Comparison of ENCODE assay signal across 8 cellular contexts in genomic region chr12:132414634-132415340, GRCh38.
A peak's percentile ranks its signal among the peaks of the same experiment; 100 is the strongest.
DNase-seq lines count a peak whose midpoint lies in the region; ATAC-seq, FAIRE-seq and TF ChIP-seq lines count a peak whose summit lies in the region.

No MANE protein-coding gene starts in this region.

- H3K27ac ChIP-seq in RWPE1 = no peak overlapping the region; the same call in 1 of the 2 replicates
- H3K27ac ChIP-seq in pancreas = no peak overlapping the region
- no peak overlapping the region for H3K27ac ChIP-seq in tibial artery

- H3K36me3 ChIP-seq in pancreas = no peaks in the 10 kb centered on the region
- no peaks in the 10 kb centered on the region for H3K36me3 ChIP-seq in tibial artery

- WGBS in pancreas, 2 donors = 7 to 11% methylated on average over 20 to 30 of the region's 30 CpGs

- no peaks in the 10 kb centered on the region for H3K9me3 ChIP-seq in pancreas
- no peaks in the 10 kb centered on the region for H3K9me3 ChIP-seq in tibial artery

- DNase-seq in DMS153 (lab: John Stamatoyannopoulos, UW) (peak; percentile 63), RWPE1 (ENCODE audit: low spot score) (peak; percentile 83), foreskin melanocyte (peak; percentile 46), pancreas (peak; percentile 85 to 96 (median 92)), tibial artery (peak; percentile 61 to 78)
- DNase-seq in activated T-helper 2 cell treated with anti-CD3 and anti-CD28 coated beads, Interferon-gamma antibody, Interleukin-2, Interleukin-4, amounts not matched to agents 10 μg/mL and 5 μg/mL and 100 μg/mL, durations not matched to agents 14 hours and 24 hours and 36 hours (ENCODE audit: low spot score) = peak; percentile 66

- no peaks in the 10 kb centered on the region for H3K27me3 ChIP-seq in pancreas
- H3K27me3 ChIP-seq in tibial artery = peaks cover 0 to 70% of the 10 kb centered on the region in 2 donors

- intact Hi-C loops in activated T-helper 2 cell treated with anti-CD3 and anti-CD28 coated beads, Interferon-gamma antibody, Interleukin-2, Interleukin-4, amounts not matched to agents 10 μg/mL and 5 μg/mL and 100 μg/mL, durations not matched to agents 14 hours and 24 hours and 36 hours (cut with micrococcal nuclease) = loop anchor here (1.0 to 2.0 kb wide), 4 partner anchors 109 to 260 kb away; no protein-coding TSS in a partner anchor
- intact Hi-C loops in pancreas (cut with DNase I) = loop anchor here in 2 of 3 donors (2.0 to 10.0 kb wide), 4 partner anchors 108 to 260 kb away; partner anchors contain the start of gene LRCOL1 (in 1 of the 2)
- intact Hi-C loops in tibial artery (cut with DNase I; ENCODE audit: low total_unique reads) = loop anchor here (5.0 kb wide), 3 partner anchors 108 to 262 kb away; partner anchors contain the start of gene LRCOL1

- H3K4me1 ChIP-seq in pancreas (peaks cover 0 to 7% (median 0%) of the 10 kb centered on the region in 3 donors), tibial artery (peaks cover 0 to 11% (median 2%) of the 10 kb centered on the region in 4 donors)

- POLR2A ChIA-PET in RWPE1 (lab: Yijun Ruan, JAX; ENCODE audit: low non-redundant PET) = no interaction called here

- H3K4me3 Mint-ChIP-seq in activated T-helper 2 cell treated with anti-CD3 and anti-CD28 coated beads, Interferon-gamma antibody, Interleukin-2, Interleukin-4, amounts not matched to agents 10 μg/mL and 5 μg/mL and 100 μg/mL, durations not matched to agents 14 hours and 24 hours and 36 hours (ENCODE audit: low read depth) = no peak overlapping the region

- ATAC-seq in GM21529 (IDR thresholded peaks at IDR 0.05; ENCODE audit: unreplicated experiment) = peak; percentile 93
- ATAC-seq in pancreas = peak; percentile 96 to 99 (median 98)

- H3K4me3 ChIP-seq in pancreas (no peak overlapping the region), tibial artery (no peak overlapping the region)

- H3K27ac Mint-ChIP-seq in activated T-helper 2 cell treated with anti-CD3 and anti-CD28 coated beads, Interferon-gamma antibody, Interleukin-2, Interleukin-4, amounts not matched to agents 10 μg/mL and 5 μg/mL and 100 μg/mL, durations not matched to agents 14 hours and 24 hours and 36 hours = no peak overlapping the region

- no peak for FAIRE-seq in pancreas (lab: Jason Lieb, UNC)

- H3K9me3 Mint-ChIP-seq in activated T-helper 2 cell treated with anti-CD3 and anti-CD28 coated beads, Interferon-gamma antibody, Interleukin-2, Interleukin-4, amounts not matched to agents 10 μg/mL and 5 μg/mL and 100 μg/mL, durations not matched to agents 14 hours and 24 hours and 36 hours = no peaks in the 10 kb centered on the region

- H3K36me3 Mint-ChIP-seq in activated T-helper 2 cell treated with anti-CD3 and anti-CD28 coated beads, Interferon-gamma antibody, Interleukin-2, Interleukin-4, amounts not matched to agents 10 μg/mL and 5 μg/mL and 100 μg/mL, durations not matched to agents 14 hours and 24 hours and 36 hours (ENCODE audit: low read depth) = no peaks in the 10 kb centered on the region

- H3K4me1 Mint-ChIP-seq in activated T-helper 2 cell treated with anti-CD3 and anti-CD28 coated beads, Interferon-gamma antibody, Interleukin-2, Interleukin-4, amounts not matched to agents 10 μg/mL and 5 μg/mL and 100 μg/mL, durations not matched to agents 14 hours and 24 hours and 36 hours (ENCODE audit: low read depth) = no peaks in the 10 kb centered on the region

- peaks cover 3% of the 10 kb centered on the region for H3K27me3 Mint-ChIP-seq in activated T-helper 2 cell treated with anti-CD3 and anti-CD28 coated beads, Interferon-gamma antibody, Interleukin-2, Interleukin-4, amounts not matched to agents 10 μg/mL and 5 μg/mL and 100 μg/mL, durations not matched to agents 14 hours and 24 hours and 36 hours (ENCODE audit: low read depth)

- TF ChIP-seq CTCF in LNCAP (IDR thresholded peaks at IDR 0.05) = peak; percentile 86
- peak; percentile 87 for TF ChIP-seq CTCF in RWPE1 (conservative IDR thresholded peaks at IDR 0.05; ENCODE audit: low read depth)
- peak; percentile 88 to 96 (median 94) for TF ChIP-seq CTCF in pancreas (IDR thresholded peaks at IDR 0.05)
- peak; percentile 77 to 85 for TF ChIP-seq CTCF in tibial artery (IDR thresholded peaks at IDR 0.05)

- CTCF ChIA-PET in RWPE1 (lab: Yijun Ruan, JAX) = interaction anchor here (0.6 to 2.8 kb wide), 34 partner anchors 10 to 268 kb away, joined by 3 to 40 read pairs (median 4); no protein-coding TSS in a partner anchor
